9 cellular contexts compared by ENCODE assay signal in genomic region chr13:40668335-40668734, GRCh38. TPM values are rescaled to one million over a fixed set of nuclear protein-coding genes. Genes with fewer than 3 reads are reported as not detected.
DNase-seq lines count a peak whose midpoint lies in the region; ATAC-seq, FAIRE-seq and TF ChIP-seq lines count a peak whose summit lies in the region.
"Had no signal": no experiment of that assay in that cellular context is flagged by ENCODE, and none has a peak within 500 bp of the region (broad histone marks: within the 10 kb centered on the region; RNA-seq: fewer than 3 reads in every experiment).

No MANE protein-coding gene starts in this region.

- peaks cover 34% of the 10 kb centered on the region for H3K4me1 Mint-ChIP-seq in T-helper 2 cell treated with Interferon-gamma antibody and Interleukin-4, amounts not matched to agents 5 μg/mL and 100 μg/mL, for 36 hours (ENCODE audit: low read depth)

- no peaks in the 10 kb centered on the region for H3K27me3 Mint-ChIP-seq in T-helper 2 cell treated with Interferon-gamma antibody and Interleukin-4, amounts not matched to agents 5 μg/mL and 100 μg/mL, for 36 hours (ENCODE audit: low read depth)

- intact Hi-C loops in pancreas (cut with DNase I) = no loop called here

- ATAC-seq in pancreas = no peak

- no peaks in the 10 kb centered on the region for H3K9me3 Mint-ChIP-seq in T-helper 2 cell treated with Interferon-gamma antibody and Interleukin-4, amounts not matched to agents 5 μg/mL and 100 μg/mL, for 36 hours

- H3K36me3 Mint-ChIP-seq in T-helper 2 cell treated with Interferon-gamma antibody and Interleukin-4, amounts not matched to agents 5 μg/mL and 100 μg/mL, for 36 hours (ENCODE audit: low read depth) = peaks cover 5% of the 10 kb centered on the region

- WGBS in pancreas, 2 donors = 71 to 74% methylated on average over 11 of the region's 11 CpGs

- peak overlapping the region; percentile 34 for H3K27ac Mint-ChIP-seq in T-helper 2 cell treated with Interferon-gamma antibody and Interleukin-4, amounts not matched to agents 5 μg/mL and 100 μg/mL, for 36 hours

- no peak overlapping the region for H3K4me3 ChIP-seq in epithelial cell of esophagus (ENCODE audit: low read length)
- H3K4me3 ChIP-seq in neutrophil (ENCODE audit: low read depth in 1 of 2, low read length in 1 of 2) = peak overlapping the region in 1 of 2 experiments; percentile 91
- H3K4me3 ChIP-seq in pancreas = no peak overlapping the region

- H3K4me3 Mint-ChIP-seq in T-helper 2 cell treated with Interferon-gamma antibody and Interleukin-4, amounts not matched to agents 5 μg/mL and 100 μg/mL, for 36 hours = peak overlapping the region; percentile 86

- DNase-seq in NCI-H748 (lab: John Stamatoyannopoulos, UW; ENCODE audit: unreplicated experiment) = peak; percentile 34
- no peak for DNase-seq in NCI-H748 treated with DMSO at 0.1 percent for 48 hours (lab: John Stamatoyannopoulos, UW)
- no peak for DNase-seq in T-helper 2 cell treated with Interferon-gamma antibody and Interleukin-4, amounts not matched to agents 5 μg/mL and 100 μg/mL, for 36 hours (ENCODE audit: low spot score)
- peak; percentile 36 for DNase-seq in epithelial cell of esophagus (ENCODE audit: low read depth)
- DNase-seq in pancreas = no peak
- DNase-seq in NCI-H2029 (lab: John Stamatoyannopoulos, UW) = no peak
- no peak for DNase-seq in RKO (ENCODE audit: low spot score)

- H3K27ac ChIP-seq in neutrophil = no peak overlapping the region
- no peak overlapping the region for H3K27ac ChIP-seq in pancreas

- H3K27me3 ChIP-seq in neutrophil (peaks cover 19% of the 10 kb centered on the region), pancreas (no peaks in the 10 kb centered on the region)

- H3K36me3 ChIP-seq in neutrophil (no peaks in the 10 kb centered on the region), pancreas (no peaks in the 10 kb centered on the region)

- H3K4me1 ChIP-seq in neutrophil (ENCODE audit: control insufficient read depth in 1 of 2, insufficient read depth in 1 of 2, low read depth in 1 of 2, low read length in 1 of 2) (peaks cover 20 to 21% of the 10 kb centered on the region in 2 experiments), pancreas (peaks cover 9 to 10% (median 10%) of the 10 kb centered on the region in 3 donors)

- peak; percentile 63 for TF ChIP-seq CTCF in epithelial cell of esophagus (IDR thresholded peaks at IDR 0.05; ENCODE audit: insufficient read depth, low read depth, low read length, missing control alignments)
- TF ChIP-seq CTCF in neutrophil (IDR thresholded peaks at IDR 0.05) = peak; percentile 25
- no peak for TF ChIP-seq CTCF in pancreas (IDR thresholded peaks at IDR 0.05)

- H3K9me3 ChIP-seq in neutrophil (no peaks in the 10 kb centered on the region), pancreas (no peaks in the 10 kb centered on the region)

- no peak for FAIRE-seq in pancreas (lab: Jason Lieb, UNC)
- FAIRE-seq: A204.1 had no signal

RNA-seq across cellular contexts. Expression of gene FOXO1, which starts 1.9 kb away (rescaled TPM):
- 10 to 100 TPM; 12.6 to 21.9 (median 16.1) TPM for total RNA-seq in pancreas
- polyA plus RNA-seq in pancreas = 10 to 100 TPM in 1 of 2 donors, 1 to 10 TPM in 1; 3.8 to 10.2 TPM

Comparison
In these comparisons a context has a peak if more than half of its experiments do, and no peak if none do; other contexts are left out.
1. DNase-seq: peak in NCI-H748 (single experiment) and epithelial cell of esophagus (single experiment); none in NCI-H748 treated with DMSO at 0.1 percent for 48 hours (single experiment), T-helper 2 cell treated with Interferon-gamma antibody and Interleukin-4, amounts not matched to agents 5 μg/mL and 100 μg/mL, for 36 hours (single experiment), pancreas (0 of 6), NCI-H2029 (single experiment) and RKO (single experiment).
2. CTCF ChIP-seq: peak in epithelial cell of esophagus (single experiment) and neutrophil (single experiment); none in pancreas (0 of 4).